Comparison of ENCODE assay signal across 19 cellular contexts in the genomic region with DNA sequence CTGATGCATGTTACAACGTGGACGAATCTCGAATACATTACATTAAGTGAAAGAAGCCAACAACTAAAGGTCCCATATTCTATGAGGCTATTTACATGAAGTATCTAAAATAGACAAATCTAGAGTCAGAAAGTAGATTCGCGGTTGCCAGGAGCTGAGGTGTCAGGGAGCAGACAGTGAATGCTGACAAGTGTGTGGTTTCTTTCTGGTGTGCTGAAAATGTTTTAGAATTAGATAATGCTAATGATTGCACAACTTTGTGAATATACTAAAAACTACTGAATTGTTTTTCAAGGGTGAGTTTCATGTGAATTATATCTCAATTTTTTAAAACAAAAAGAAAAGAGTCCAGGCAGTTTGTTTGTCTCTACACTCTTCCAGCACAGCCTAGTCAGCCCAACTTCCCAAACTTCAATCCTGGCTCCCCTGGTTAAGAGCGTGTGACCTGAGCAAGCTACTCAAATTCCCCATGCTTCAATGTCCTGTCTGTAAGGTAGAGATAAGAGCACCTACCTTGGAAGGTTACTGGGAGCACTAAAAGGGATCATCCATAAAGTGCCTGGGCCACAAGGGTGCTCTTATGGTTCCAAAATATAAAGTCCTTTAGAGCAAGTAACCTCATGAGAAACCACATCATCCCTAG. TPM values are rescaled to one million over a fixed set of nuclear protein-coding genes. Genes with fewer than 3 reads are reported as not detected.
A peak's percentile ranks its signal among the peaks of the same experiment; 100 is the strongest.
DNase-seq lines count a peak whose midpoint lies in the region; ATAC-seq and TF ChIP-seq lines count a peak whose summit lies in the region.
"Had no signal": no experiment of that assay in that cellular context is flagged by ENCODE, and none has a peak within 500 bp of the region (broad histone marks: within the 10 kb centered on the region; RNA-seq: fewer than 3 reads in every experiment).

No MANE protein-coding gene starts in this region.

- no peak overlapping the region for H3K4me3 ChIP-seq in AG09309 (ENCODE audit: control insufficient read depth, low read depth, low read length)

- intact Hi-C loops in posterior vena cava (cut with DNase I) = no loop called here

- ATAC-seq in HG02798 (IDR thresholded peaks at IDR 0.05; ENCODE audit: poor library complexity, unreplicated experiment) = peak; percentile 63
- ATAC-seq in left lobe of liver = no peak
- ATAC-seq: SK-N-SH treated with all-trans-retinoic acid at 6 μM for 48 hours had no signal

- DNase-seq in AG09309 (ENCODE audit: low read depth) = peak; percentile 14
- peak; percentile 60 for DNase-seq in amniotic epithelial cell (ENCODE audit: low read depth)
- peak; percentile 8 for DNase-seq in fibroblast of peridontal ligament (ENCODE audit: extremely low read depth)
- no peak for DNase-seq in foreskin melanocyte
- no peak for DNase-seq in NCI-H2227 (lab: John Stamatoyannopoulos, UW; ENCODE audit: unreplicated experiment)
- DNase-seq in posterior vena cava (ENCODE audit: low spot score) = no peak
- no peak for DNase-seq in left lobe of liver (ENCODE audit: low spot score)
- DNase-seq: 8988T, C1 segment of cervical spinal cord, DMS 273 treated with DMSO at 0.1 percent for 48 hours, H9, KBM-7, NCI-H1092 treated with DMSO at 0.1 percent for 48 hours, NCI-H1694, NCI-H2227 treated with DMSO at 0.1 percent for 48 hours, NCI-H524 treated with DMSO at 0.1 percent for 48 hours, Right ventricle myocardium superior had no signal

- TF ChIP-seq CTCF in AG09309 (IDR thresholded peaks at IDR 0.05; ENCODE audit: control insufficient read depth, insufficient read depth, low read depth, low read length, missing control alignments) = no peak

RNA-seq across cellular contexts. Expression of a gene that starts 20.9 kb away (rescaled TPM):
- total RNA-seq in posterior vena cava (10 to 100 TPM; 15.5 to 18.2 TPM), left lobe of liver (16.4 TPM)

Comparison
In these comparisons a context has a peak if more than half of its experiments do, and no peak if none do; other contexts are left out.
1. DNase-seq: peak in AG09309 (single experiment), amniotic epithelial cell (single experiment) and fibroblast of peridontal ligament (single experiment); none in foreskin melanocyte (single experiment), NCI-H2227 (single experiment), posterior vena cava (single experiment) and left lobe of liver (single experiment).